8 cellular contexts compared by ENCODE assay signal in genomic region chrX:47658301-47658683, GRCh38. TPM values are rescaled to one million over a fixed set of nuclear protein-coding genes. Genes with fewer than 3 reads are reported as not detected.
DNase-seq lines count a peak whose midpoint lies in the region; ATAC-seq, FAIRE-seq and TF ChIP-seq lines count a peak whose summit lies in the region.

No MANE protein-coding gene starts in this region.

- H3K4me1 ChIP-seq in Caco-2 (0 out of 2 replicates have a peak, but pooled peaks cover 4% of the 10 kb centered on the region), Peyer's patch (no peaks in the 10 kb centered on the region), pancreas (peaks cover 0 to 5% (median 0%) of the 10 kb centered on the region in 3 donors)

- H3K27ac ChIP-seq in Peyer's patch (peak overlapping the region; percentile 86 to 100 (median 98)), pancreas (peak overlapping the region; percentile 93 to 98 (median 96))

- WGBS in pancreas, 2 donors = 2 to 37% methylated on average over 13 of the region's 13 CpGs

- TF ChIP-seq POLR2A in Peyer's patch (IDR thresholded peaks at IDR 0.05) = no peak

- TF ChIP-seq CTCF in Caco-2 (IDR thresholded peaks at IDR 0.05; ENCODE audit: insufficient read depth in 1 of 2, low read depth in 1 of 2, low read length in 1 of 2, severe bottlenecking in 1 of 2, unreplicated experiment in 1 of 2) = no peak
- TF ChIP-seq CTCF in Peyer's patch (IDR thresholded peaks at IDR 0.05) = no peak
- no peak for TF ChIP-seq CTCF in epithelial cell of proximal tubule (conservative IDR thresholded peaks at IDR 0.05; ENCODE audit: low read depth, low read length)
- no peak for TF ChIP-seq CTCF in pancreas (IDR thresholded peaks at IDR 0.05)

- peak overlapping the region; percentile 60 for H3K4me3 ChIP-seq in Caco-2 (ENCODE audit: low read depth, low read length)
- peak overlapping the region; percentile 54 to 71 (median 64) for H3K4me3 ChIP-seq in Peyer's patch
- peak overlapping the region; percentile 73 for H3K4me3 ChIP-seq in epithelial cell of proximal tubule (ENCODE audit: low read depth, low read length)
- peak overlapping the region in 3 of 4 donors; percentile 26 to 50 (median 49) for H3K4me3 ChIP-seq in pancreas

- intact Hi-C loops in Caco-2 (cut with micrococcal nuclease; ENCODE audit: unreplicated experiment) (loop anchor here (10.0 kb wide), 1 partner anchor 443 kb away; the partner anchor contains the start of gene CDK16), pancreas (cut with DNase I) (no loop called here)

- POLR2A ChIA-PET in Caco-2 (lab: Charles Lee) = no interaction called here

- H3K27me3 Mint-ChIP-seq in Caco-2 (ENCODE audit: insufficient read depth, unreplicated experiment) = no peaks in the 10 kb centered on the region

- CTCF ChIA-PET in Caco-2 (lab: Charles Lee) = no interaction called here

- H3K36me3 ChIP-seq in Caco-2 (ENCODE audit: control insufficient read depth, insufficient read depth, low read length) = no peaks in the 10 kb centered on the region; the same call in 1 of the 2 replicates
- peaks cover 0 to 14% (median 0%) of the 10 kb centered on the region in 3 donors for H3K36me3 ChIP-seq in Peyer's patch
- H3K36me3 ChIP-seq in pancreas = no peaks in the 10 kb centered on the region

- H3K4me1 Mint-ChIP-seq in Caco-2 (ENCODE audit: low read depth, unreplicated experiment) = no peaks in the 10 kb centered on the region

- FAIRE-seq in pancreas (lab: Jason Lieb, UNC) = no peak

- H3K4me3 Mint-ChIP-seq in Caco-2 (ENCODE audit: unreplicated experiment) = peak overlapping the region; percentile 70

- H3K9me3 Mint-ChIP-seq in Caco-2 (ENCODE audit: unreplicated experiment) = no peaks in the 10 kb centered on the region

- peaks cover 32% of the 10 kb centered on the region for H3K36me3 Mint-ChIP-seq in Caco-2 (ENCODE audit: insufficient read depth, unreplicated experiment)

- DNase-seq in Caco-2 (no peak), Peyer's patch (no peak), epithelial cell of proximal tubule (ENCODE audit: low read depth) (no peak), pancreas (peak in 1 of 6 donors; percentile 87), germinal center (ENCODE audit: low spot score) (no peak), dedifferentiated amniotic fluid mesenchymal stem cell (ENCODE audit: extremely low spot score) (no peak), kidney tubule cell (ENCODE audit: low spot score) (no peak)

- peak overlapping the region; percentile 90 for H3K27ac Mint-ChIP-seq in Caco-2 (ENCODE audit: unreplicated experiment)

- H3K27me3 ChIP-seq in Caco-2 (replicated peaks; ENCODE audit: control insufficient read depth, insufficient read depth, low read length) (no peaks in the 10 kb centered on the region), Peyer's patch (no peaks in the 10 kb centered on the region), pancreas (peaks cover 0 to 6% (median 0%) of the 10 kb centered on the region in 4 donors)

- ATAC-seq in pancreas (no peak), GM18909 (IDR thresholded peaks at IDR 0.05; ENCODE audit: poor library complexity, unreplicated experiment) (no peak)

- BruUV-seq in Caco-2 (replicated peaks; lab: Mats Ljungman, UMichigan) = TSS peak; percentile 51

- H3K9me3 ChIP-seq in Caco-2 (no peaks in the 10 kb centered on the region), Peyer's patch (no peaks in the 10 kb centered on the region), pancreas (no peaks in the 10 kb centered on the region)

RNA-seq across cellular contexts. Expression of gene UXT, which starts 0.7 kb away (rescaled TPM):
- 116 and 120 TPM in 2 replicates for total RNA-seq in Caco-2 (2022)
- 100 to 1,000 TPM in 1 of 4 donors, 10 to 100 TPM in 3; 40.5 to 148 (median 77.5) TPM for total RNA-seq in Peyer's patch
- 133 and 178 TPM in 2 replicates for total RNA-seq in epithelial cell of proximal tubule
- 10 to 100 TPM; 39.1 to 71.0 (median 61.5) TPM for total RNA-seq in pancreas
- polyA plus RNA-seq in pancreas = 100 to 1,000 TPM in 1 of 2 donors, 10 to 100 TPM in 1; 56.4 to 113 TPM

RNA-seq across cellular contexts. Expression of gene ELK1, which starts 7.9 kb away (rescaled TPM):
- total RNA-seq in Caco-2 (2022) = 28.9 and 29.3 TPM in 2 replicates
- total RNA-seq in Peyer's patch = 10 to 100 TPM; 14.9 to 18.2 (median 16.1) TPM
- total RNA-seq in epithelial cell of proximal tubule = 21.9 and 31.8 TPM in 2 replicates
- total RNA-seq in pancreas = 10 to 100 TPM in 4 of 6 donors, 1 to 10 TPM in 2; 5.8 to 14.6 (median 10.4) TPM
- polyA plus RNA-seq in pancreas = 10 to 100 TPM in 1 of 2 donors, 1 to 10 TPM in 1; 7.6 to 10.2 TPM

RNA-seq across cellular contexts. Expression of gene CFP, which starts 28.6 kb away (rescaled TPM):
- total RNA-seq in Caco-2 (2022) (0.34 and 0.88 TPM in 2 replicates), Peyer's patch (1 to 10 TPM; 1.1 to 7.4 (median 4.4) TPM), epithelial cell of proximal tubule (0.06 and 0.22 TPM in 2 replicates), pancreas (1 to 10 TPM in 3 of 6 donors, under 1 TPM in 3; 0.31 to 2.3 (median 0.95) TPM)
- polyA plus RNA-seq in pancreas = 1 to 10 TPM; 2.5 to 4.1 TPM

RNA-seq across cellular contexts. Expression of gene SYN1, which starts 38.6 kb away (rescaled TPM):
- total RNA-seq in Caco-2 (2022) (not detected in 2 replicates), Peyer's patch (under 1 TPM in 1 of 4 donors, not detected in 3; 0.67 TPM), epithelial cell of proximal tubule (0.12 and 0.65 TPM in 2 replicates), pancreas (1 to 10 TPM in 3 of 6 donors, under 1 TPM in 3; 0.47 to 2.4 (median 0.89) TPM)
- 10 to 100 TPM in 1 of 2 donors, 1 to 10 TPM in 1; 2.9 to 10.3 TPM for polyA plus RNA-seq in pancreas
